Comparison of ENCODE assay signal across 17 cellular contexts in the genomic region with DNA sequence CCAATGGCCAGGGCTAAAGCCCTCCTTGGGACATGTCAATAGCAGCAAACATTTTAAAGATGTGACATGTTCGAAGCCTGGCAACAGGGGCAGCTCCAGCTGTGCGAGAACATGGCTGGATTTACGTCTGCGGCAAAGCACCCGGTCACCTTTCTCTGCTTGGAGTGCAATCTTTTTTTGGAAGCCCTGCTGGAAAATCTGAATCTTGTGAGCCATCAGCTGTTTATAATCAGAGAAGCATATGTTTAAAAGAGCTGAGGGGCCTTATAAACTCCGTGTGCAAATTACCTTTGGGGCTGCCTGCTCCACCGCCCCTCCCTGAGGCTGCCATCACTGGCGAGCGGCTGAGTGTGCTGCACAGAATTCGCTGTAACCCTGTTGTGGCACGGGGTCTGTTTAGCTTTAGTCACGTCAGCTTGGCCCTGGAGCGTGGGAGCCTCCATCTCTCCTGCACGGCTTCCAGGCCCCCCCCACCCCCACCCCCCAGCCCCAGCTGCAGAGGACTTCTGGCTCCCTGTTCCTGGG. TPM values are rescaled to one million over a fixed set of nuclear protein-coding genes. Genes with fewer than 3 reads are reported as not detected.
DNase-seq lines count a peak whose midpoint lies in the region; ATAC-seq and TF ChIP-seq lines count a peak whose summit lies in the region.
"Had no signal": no experiment of that assay in that cellular context is flagged by ENCODE, and none has a peak within 500 bp of the region (broad histone marks: within the 10 kb centered on the region; RNA-seq: fewer than 3 reads in every experiment).

No MANE protein-coding gene starts in this region.

- ATAC-seq in left cardiac atrium (peak; percentile 36 to 42), upper lobe of right lung (no peak), GM18498 (IDR thresholded peaks at IDR 0.05; ENCODE audit: unreplicated experiment) (no peak), HG02970 (IDR thresholded peaks at IDR 0.05; ENCODE audit: low FRiP score, unreplicated experiment) (no peak)
- ATAC-seq: naive thymus-derived CD4-positive, alpha-beta T cell had no signal

- peaks cover 4% of the 10 kb centered on the region for H3K4me1 ChIP-seq in upper lobe of right lung

- peaks cover 34% of the 10 kb centered on the region for H3K27me3 Mint-ChIP-seq in osteocyte (ENCODE audit: unreplicated experiment)
- H3K27me3 Mint-ChIP-seq: activated naive CD4-positive, alpha-beta T cell treated with anti-CD3 and anti-CD28 coated beads, Interleukin-2, amount 50 U/mL, for 24 hours; naive thymus-derived CD4-positive, alpha-beta T cell had no signal

- no peaks in the 10 kb centered on the region for H3K36me3 Mint-ChIP-seq in osteocyte (ENCODE audit: unreplicated experiment)

- peak; percentile 76 for DNase-seq in choroid plexus epithelial cell (ENCODE audit: low read depth)
- DNase-seq in left cardiac atrium, result no peak
- no peak for DNase-seq in osteocyte (ENCODE audit: extremely low spot score, unreplicated experiment)
- DNase-seq in upper lobe of right lung, result no peak
- no peak for DNase-seq in AML-193 (lab: John Stamatoyannopoulos, UW)
- DNase-seq: activated CD4-positive, alpha-beta T cell treated with anti-CD3 and anti-CD28 coated beads for 4 hours; C1 segment of cervical spinal cord; DMS79; effector memory CD4-positive, alpha-beta T cell; HCEC 1CT; KG1; naive thymus-derived CD4-positive, alpha-beta T cell; NCI-H1436; SHP77 treated with DMSO at 0.1 percent for 48 hours had no signal

- no peak overlapping the region for H3K27ac Mint-ChIP-seq in osteocyte (ENCODE audit: unreplicated experiment)
- H3K27ac Mint-ChIP-seq: activated naive CD4-positive, alpha-beta T cell treated with anti-CD3 and anti-CD28 coated beads, Interleukin-2, amount 50 U/mL, for 24 hours; naive thymus-derived CD4-positive, alpha-beta T cell had no signal

- no peak for TF ChIP-seq CTCF in choroid plexus epithelial cell (conservative IDR thresholded peaks at IDR 0.05; ENCODE audit: low read depth, low read length)
- TF ChIP-seq CTCF in osteocyte (IDR thresholded peaks at IDR 0.05), result no peak
- TF ChIP-seq CTCF in upper lobe of right lung (IDR thresholded peaks at IDR 0.05), result no peak

- H3K9me3 ChIP-seq in upper lobe of right lung, result no peaks in the 10 kb centered on the region

- peaks cover 14% of the 10 kb centered on the region for H3K4me1 Mint-ChIP-seq in osteocyte (ENCODE audit: unreplicated experiment)
- H3K4me1 Mint-ChIP-seq: activated naive CD4-positive, alpha-beta T cell treated with anti-CD3 and anti-CD28 coated beads, Interleukin-2, amount 50 U/mL, for 24 hours had no signal

- intact Hi-C loops in left cardiac atrium (cut with DNase I), result no loop called here
- intact Hi-C loops in upper lobe of right lung (cut with DNase I), result no loop called here

- no peaks in the 10 kb centered on the region for H3K36me3 ChIP-seq in upper lobe of right lung

- H3K27ac ChIP-seq in upper lobe of right lung, result peak overlapping the region; percentile 73

- H3K9me3 Mint-ChIP-seq in osteocyte (ENCODE audit: unreplicated experiment), result peaks cover 10% of the 10 kb centered on the region
- H3K9me3 Mint-ChIP-seq: activated naive CD4-positive, alpha-beta T cell treated with anti-CD3 and anti-CD28 coated beads, Interleukin-2, amount 50 U/mL, for 24 hours had no signal

- peak overlapping the region; percentile 29 for H3K4me3 Mint-ChIP-seq in osteocyte (ENCODE audit: unreplicated experiment)
- H3K4me3 Mint-ChIP-seq: activated naive CD4-positive, alpha-beta T cell treated with anti-CD3 and anti-CD28 coated beads, Interleukin-2, amount 50 U/mL, for 24 hours; naive thymus-derived CD4-positive, alpha-beta T cell had no signal

- H3K4me3 ChIP-seq in choroid plexus epithelial cell (ENCODE audit: low read depth, low read length), result peak overlapping the region; percentile 20
- H3K4me3 ChIP-seq in upper lobe of right lung, result no peak overlapping the region

- H3K27me3 ChIP-seq in upper lobe of right lung, result no peaks in the 10 kb centered on the region

RNA-seq across cellular contexts. Expression of gene KCNQ1OT1, which starts 9.0 kb away (rescaled TPM):
- under 1 TPM; 0.59 to 0.81 TPM for total RNA-seq in left cardiac atrium
- 3.4 and 3.9 TPM in 2 replicates for total RNA-seq in osteocyte
- total RNA-seq in upper lobe of right lung, result 2.0 TPM

Comparison
In these comparisons a context has a peak if more than half of its experiments do, and no peak if none do; other contexts are left out.
1. ATAC-seq: peak in left cardiac atrium (2 of 2); none in upper lobe of right lung (single experiment), GM18498 (single experiment) and HG02970 (single experiment).